In genomic region chr11:2428322-2428795, GRCh38 we compare ENCODE assay signal across 8 cellular contexts. TPM values are rescaled to one million over a fixed set of nuclear protein-coding genes. Genes with fewer than 3 reads are reported as not detected.
A peak's percentile ranks its signal among the peaks of the same experiment; 100 is the strongest.
DNase-seq lines count a peak whose midpoint lies in the region; ATAC-seq, FAIRE-seq and TF ChIP-seq lines count a peak whose summit lies in the region.

No MANE protein-coding gene starts in this region.

- H3K4me3 ChIP-seq in GM06990 (replicated peaks; ENCODE audit: low read depth, low read length), result no peak overlapping the region
- H3K4me3 ChIP-seq in HepG2 (replicated peaks in 1 of 3; ENCODE audit: insufficient read depth in 1 of 3, low read depth in 2 of 3, low read length in 3 of 3), result no peak overlapping the region

- H3K9ac ChIP-seq in HepG2 (ENCODE audit: insufficient read depth, low read depth, low read length), result no peak overlapping the region

- CTCF ChIA-PET in HepG2 (lab: Yijun Ruan, JAX; ENCODE audit: low intra/inter-chr PET ratio, low total read pairs), result interaction anchor here (2.2 to 4.9 kb wide), 2 partner anchors 101 to 104 kb away, joined by 14 to 111 read pairs; no protein-coding TSS in a partner anchor

- intact Hi-C loops in HepG2 (cut with micrococcal nuclease; ENCODE audit: unreplicated experiment), result loop anchor here (2.0 kb wide), 1 partner anchor 464 kb away; no protein-coding TSS in a partner anchor

- H3K36me3 ChIP-seq in GM06990 (ENCODE audit: control insufficient read depth, insufficient read depth, low read length) (no peaks in the 10 kb centered on the region), HepG2 (replicated peaks in 1 of 2; ENCODE audit: control insufficient read depth in 1 of 2, insufficient read depth in 2 of 2, low read length in 2 of 2) (no peaks in the 10 kb centered on the region)

- no peak for FAIRE-seq in HepG2 (lab: Jason Lieb, UNC)

- in situ Hi-C loops in HepG2 (cut with HindIII; ENCODE audit: extremely low pct_ligation_motif_present, low pct_unique_long_range_greater_than_20kb), result loop anchor here (5.0 to 10.0 kb wide), 2 partner anchors 104 to 266 kb away; partner anchors contain the start of gene KCNQ1OT1

- H3K4me1 ChIP-seq in HepG2 (ENCODE audit: insufficient read depth, low read length), result no peaks in the 10 kb centered on the region

- POLR2A ChIA-PET in HepG2 (lab: Yijun Ruan, JAX), result no interaction called here

- TF ChIP-seq POLR2A in HepG2 (IDR thresholded peaks at IDR 0.05; ENCODE audit: insufficient read depth in 1 of 2, low read depth in 2 of 2, low read length in 2 of 2), result no peak

- BruUV-seq in HepG2 (replicated peaks; lab: Mats Ljungman, UMichigan), result no TSS peak

- TF ChIP-seq CTCF in GM06990 (IDR thresholded peaks at IDR 0.05; ENCODE audit: insufficient read depth, low read length, poor library complexity, severe bottlenecking) (peak; percentile 86), HepG2 (CRISPR knock-in tag; IDR thresholded peaks at IDR 0.05) (peak; percentile 95)

- H2AFZ ChIP-seq in HepG2 (ENCODE audit: low read length), result no peak overlapping the region

- no peak for DNase-seq in GM06990 (ENCODE audit: extremely low read depth, insufficient read length)
- DNase-seq in NCI-H1092 (lab: John Stamatoyannopoulos, UW), result peak; percentile 59
- peak; percentile 83 for DNase-seq in activated CD4-positive, alpha-beta T cell treated with anti-CD3 and anti-CD28 coated beads for 1 hour
- DNase-seq in cerebellar cortex (ENCODE audit: low spot score), result peak; percentile 49
- DNase-seq in HepG2 (ENCODE audit: low spot score), result peak; percentile 61
- DNase-seq in stimulated activated CD8-positive, alpha-beta memory T cell treated with anti-CD3 and anti-CD28 coated beads, Interleukin-12 subunit alpha, Interleukin-12 subunit beta, amount 100 ng/mL, for 1 hour (ENCODE audit: low read depth), result peak; percentile 85

- no peaks in the 10 kb centered on the region for H3K79me2 ChIP-seq in HepG2 (ENCODE audit: insufficient read depth, low read length)

- no peak overlapping the region for H3K27ac ChIP-seq in HepG2 (ENCODE audit: extremely low read length, insufficient read depth, low read length)

- 46% methylated on average over 8 of the region's 8 CpGs for WGBS in HepG2 (ENCODE audit: low lambda C conversion rate)

- peak; percentile 90 for TF ChIP-seq RAD21 in HepG2 (CRISPR knock-in tag; IDR thresholded peaks at IDR 0.05)

- TF ChIP-seq EP300 in HepG2 (IDR thresholded peaks at IDR 0.05; ENCODE audit: low read depth in 2 of 2, low read length in 2 of 2) (no peak), HepG2 (CRISPR knock-in tag; IDR thresholded peaks at IDR 0.05; ENCODE audit: borderline replicate concordance) (no peak)

- ATAC-seq in HepG2, result peak; percentile 85
- no peak for ATAC-seq in GM21723 (IDR thresholded peaks at IDR 0.05; ENCODE audit: unreplicated experiment)
- no peak for ATAC-seq in HG03135 (IDR thresholded peaks at IDR 0.05; ENCODE audit: unreplicated experiment)

- H3K4me2 ChIP-seq in HepG2 (ENCODE audit: low read depth, low read length), result no peak overlapping the region

- H3K9me3 ChIP-seq in HepG2 (ENCODE audit: low read length), result no peaks in the 10 kb centered on the region

- H4K20me1 ChIP-seq in HepG2 (ENCODE audit: insufficient read depth, low read length), result no peaks in the 10 kb centered on the region

- H3K27me3 ChIP-seq in GM06990 (replicated peaks; ENCODE audit: control insufficient read depth, insufficient read depth, low read length) (no peaks in the 10 kb centered on the region; the same call in 1 of the 2 replicates), HepG2 (ENCODE audit: control insufficient read depth in 1 of 2, insufficient read depth in 2 of 2, low read length in 2 of 2) (peaks cover 15 to 58% of the 10 kb centered on the region in 2 experiments)

RNA-seq across cellular contexts. Expression of gene TRPM5, which starts 16.0 kb away (rescaled TPM):
- not detected in 2 replicates for total RNA-seq in HepG2 (2016; rRNA removed; fragmentation: Illumina TruSeq; extraction: Trizol)
- total RNA-seq in HepG2 (2016; cell fraction: cytosol; rRNA removed; fragmentation: Illumina TruSeq; extraction: Trizol; ENCODE audit: low read depth), result not detected in 2 replicates
- not detected in 2 replicates for total RNA-seq in HepG2 (2016; cell fraction: insoluble cytoplasmic fraction; rRNA removed; fragmentation: Illumina TruSeq; extraction: Trizol)
- total RNA-seq in HepG2 (2016; cell fraction: membrane; rRNA removed; fragmentation: Illumina TruSeq; extraction: Trizol), result not detected in 2 replicates
- total RNA-seq in HepG2 (2016; cell fraction: nucleus; rRNA removed; fragmentation: Illumina TruSeq; extraction: Trizol), result not detected in 2 replicates
- polyA plus RNA-seq in HepG2 (2011; rRNA removed), result 0.05 and 0.12 TPM in 2 replicates
- polyA plus RNA-seq in HepG2 (2011; cell fraction: cytosol; rRNA removed), result 0.01 and 0.05 TPM in 2 replicates
- 0.69 and 1.1 TPM in 2 replicates for polyA plus RNA-seq in HepG2 (2011; cell fraction: nucleus; rRNA removed)
- polyA plus RNA-seq in HepG2 (2012), result 0.08 and 0.16 TPM in 2 replicates
- not detected in 2 replicates for polyA plus RNA-seq in HepG2 (2016; cell fraction: cytosol; fragmentation: Illumina TruSeq; extraction: Trizol; ENCODE audit: low read depth)
- polyA plus RNA-seq in HepG2 (2016; cell fraction: insoluble cytoplasmic fraction; fragmentation: Illumina TruSeq; extraction: Trizol; ENCODE audit: low read depth), result not detected in 2 replicates
- polyA plus RNA-seq in HepG2 (2016; cell fraction: membrane; fragmentation: Illumina TruSeq; extraction: Trizol; ENCODE audit: low read depth), result not detected in 2 replicates
- polyA plus RNA-seq in HepG2 (2016; cell fraction: nucleus; fragmentation: Illumina TruSeq; extraction: Trizol; ENCODE audit: insufficient read depth, low read depth), result not detected in 2 replicates
- 0.05 and 0.06 TPM in 2 replicates for polyA minus RNA-seq in HepG2 (2011; rRNA and poly(A)+ RNA removed; ENCODE audit: low replicate concordance)
- polyA minus RNA-seq in HepG2 (2011; cell fraction: cytosol; rRNA and poly(A)+ RNA removed), result not detected in 2 replicates
- polyA minus RNA-seq in HepG2 (2011; cell fraction: nucleus; rRNA and poly(A)+ RNA removed), result 0.13 and 0.25 TPM in 2 replicates

RNA-seq across cellular contexts. Expression of gene KCNQ1, which starts 16.4 kb away (rescaled TPM):
- 0.02 TPM in 1 of 2 replicates, not detected in the other for total RNA-seq in HepG2 (2016; rRNA removed; fragmentation: Illumina TruSeq; extraction: Trizol)
- total RNA-seq in HepG2 (2016; cell fraction: cytosol; rRNA removed; fragmentation: Illumina TruSeq; extraction: Trizol; ENCODE audit: low read depth), result not detected in 2 replicates
- total RNA-seq in HepG2 (2016; cell fraction: insoluble cytoplasmic fraction; rRNA removed; fragmentation: Illumina TruSeq; extraction: Trizol), result not detected in 2 replicates
- total RNA-seq in HepG2 (2016; cell fraction: membrane; rRNA removed; fragmentation: Illumina TruSeq; extraction: Trizol), result not detected in 2 replicates
- total RNA-seq in HepG2 (2016; cell fraction: nucleus; rRNA removed; fragmentation: Illumina TruSeq; extraction: Trizol), result not detected in 2 replicates
- polyA plus RNA-seq in HepG2 (2011; rRNA removed), result 0.08 and 0.13 TPM in 2 replicates
- 0.01 TPM in 1 of 2 replicates, not detected in the other for polyA plus RNA-seq in HepG2 (2011; cell fraction: cytosol; rRNA removed)
- polyA plus RNA-seq in HepG2 (2011; cell fraction: nucleus; rRNA removed), result 0.09 TPM in 1 of 2 replicates, not detected in the other
- polyA plus RNA-seq in HepG2 (2012), result not detected in 2 replicates
- not detected in 2 replicates for polyA plus RNA-seq in HepG2 (2016; cell fraction: cytosol; fragmentation: Illumina TruSeq; extraction: Trizol; ENCODE audit: low read depth)
- polyA plus RNA-seq in HepG2 (2016; cell fraction: insoluble cytoplasmic fraction; fragmentation: Illumina TruSeq; extraction: Trizol; ENCODE audit: low read depth), result not detected in 2 replicates
- polyA plus RNA-seq in HepG2 (2016; cell fraction: membrane; fragmentation: Illumina TruSeq; extraction: Trizol; ENCODE audit: low read depth), result not detected in 2 replicates
- polyA plus RNA-seq in HepG2 (2016; cell fraction: nucleus; fragmentation: Illumina TruSeq; extraction: Trizol; ENCODE audit: insufficient read depth, low read depth), result not detected in 2 replicates
- 0.06 and 1.8 TPM in 2 replicates for polyA minus RNA-seq in HepG2 (2011; rRNA and poly(A)+ RNA removed; ENCODE audit: low replicate concordance)
- not detected in 2 replicates for polyA minus RNA-seq in HepG2 (2011; cell fraction: cytosol; rRNA and poly(A)+ RNA removed)
- polyA minus RNA-seq in HepG2 (2011; cell fraction: nucleus; rRNA and poly(A)+ RNA removed), result 0.26 TPM in 1 of 2 replicates, not detected in the other

RNA-seq across cellular contexts. Expression of gene TSSC4, which starts 27.8 kb away (rescaled TPM):
- total RNA-seq in HepG2 (2016; rRNA removed; fragmentation: Illumina TruSeq; extraction: Trizol), result 51.5 and 58.6 TPM in 2 replicates
- total RNA-seq in HepG2 (2016; cell fraction: cytosol; rRNA removed; fragmentation: Illumina TruSeq; extraction: Trizol; ENCODE audit: low read depth), result 48.9 and 55.7 TPM in 2 replicates
- total RNA-seq in HepG2 (2016; cell fraction: insoluble cytoplasmic fraction; rRNA removed; fragmentation: Illumina TruSeq; extraction: Trizol), result 51.6 and 61.0 TPM in 2 replicates
- total RNA-seq in HepG2 (2016; cell fraction: membrane; rRNA removed; fragmentation: Illumina TruSeq; extraction: Trizol), result 52.4 and 71.0 TPM in 2 replicates
- 29.5 and 34.5 TPM in 2 replicates for total RNA-seq in HepG2 (2016; cell fraction: nucleus; rRNA removed; fragmentation: Illumina TruSeq; extraction: Trizol)
- 16.2 and 20.5 TPM in 2 replicates for polyA plus RNA-seq in HepG2 (2011; rRNA removed)
- polyA plus RNA-seq in HepG2 (2011; cell fraction: cytosol; rRNA removed), result 13.8 and 24.4 TPM in 2 replicates
- polyA plus RNA-seq in HepG2 (2011; cell fraction: nucleus; rRNA removed), result 33.5 and 35.1 TPM in 2 replicates
- 17.3 and 21.8 TPM in 2 replicates for polyA plus RNA-seq in HepG2 (2012)
- polyA plus RNA-seq in HepG2 (2016; cell fraction: cytosol; fragmentation: Illumina TruSeq; extraction: Trizol; ENCODE audit: low read depth), result 29.9 and 32.8 TPM in 2 replicates
- polyA plus RNA-seq in HepG2 (2016; cell fraction: insoluble cytoplasmic fraction; fragmentation: Illumina TruSeq; extraction: Trizol; ENCODE audit: low read depth), result 34.6 and 35.0 TPM in 2 replicates
- 34.0 and 36.0 TPM in 2 replicates for polyA plus RNA-seq in HepG2 (2016; cell fraction: membrane; fragmentation: Illumina TruSeq; extraction: Trizol; ENCODE audit: low read depth)
- 42.1 and 44.0 TPM in 2 replicates for polyA plus RNA-seq in HepG2 (2016; cell fraction: nucleus; fragmentation: Illumina TruSeq; extraction: Trizol; ENCODE audit: insufficient read depth, low read depth)
- 19.1 and 32.1 TPM in 2 replicates for polyA minus RNA-seq in HepG2 (2011; rRNA and poly(A)+ RNA removed; ENCODE audit: low replicate concordance)
- polyA minus RNA-seq in HepG2 (2011; cell fraction: cytosol; rRNA and poly(A)+ RNA removed), result 12.8 and 15.7 TPM in 2 replicates
- polyA minus RNA-seq in HepG2 (2011; cell fraction: nucleus; rRNA and poly(A)+ RNA removed), result 26.6 and 27.8 TPM in 2 replicates

RNA-seq across cellular contexts. Expression of gene CD81, which starts 51.2 kb away (rescaled TPM):
- total RNA-seq in HepG2 (2016; rRNA removed; fragmentation: Illumina TruSeq; extraction: Trizol), result not detected in 2 replicates
- total RNA-seq in HepG2 (2016; cell fraction: cytosol; rRNA removed; fragmentation: Illumina TruSeq; extraction: Trizol; ENCODE audit: low read depth), result not detected in 2 replicates
- total RNA-seq in HepG2 (2016; cell fraction: insoluble cytoplasmic fraction; rRNA removed; fragmentation: Illumina TruSeq; extraction: Trizol), result not detected in 2 replicates
- total RNA-seq in HepG2 (2016; cell fraction: membrane; rRNA removed; fragmentation: Illumina TruSeq; extraction: Trizol), result not detected in 2 replicates
- not detected in 2 replicates for total RNA-seq in HepG2 (2016; cell fraction: nucleus; rRNA removed; fragmentation: Illumina TruSeq; extraction: Trizol)
- polyA plus RNA-seq in HepG2 (2011; rRNA removed), result not detected in 2 replicates
- 0.05 TPM in 2 replicates for polyA plus RNA-seq in HepG2 (2011; cell fraction: cytosol; rRNA removed)
- 0.26 TPM in 1 of 2 replicates, not detected in the other for polyA plus RNA-seq in HepG2 (2011; cell fraction: nucleus; rRNA removed)
- not detected in 2 replicates for polyA plus RNA-seq in HepG2 (2012)
- not detected in 2 replicates for polyA plus RNA-seq in HepG2 (2016; cell fraction: cytosol; fragmentation: Illumina TruSeq; extraction: Trizol; ENCODE audit: low read depth)
- not detected in 2 replicates for polyA plus RNA-seq in HepG2 (2016; cell fraction: insoluble cytoplasmic fraction; fragmentation: Illumina TruSeq; extraction: Trizol; ENCODE audit: low read depth)
- polyA plus RNA-seq in HepG2 (2016; cell fraction: membrane; fragmentation: Illumina TruSeq; extraction: Trizol; ENCODE audit: low read depth), result not detected in 2 replicates
- not detected in 2 replicates for polyA plus RNA-seq in HepG2 (2016; cell fraction: nucleus; fragmentation: Illumina TruSeq; extraction: Trizol; ENCODE audit: insufficient read depth, low read depth)
- polyA minus RNA-seq in HepG2 (2011; rRNA and poly(A)+ RNA removed; ENCODE audit: low replicate concordance), result 0.72 and 103 TPM in 2 replicates
- polyA minus RNA-seq in HepG2 (2011; cell fraction: cytosol; rRNA and poly(A)+ RNA removed), result 0.70 TPM in 1 of 2 replicates, not detected in the other
- 0.52 TPM in 1 of 2 replicates, not detected in the other for polyA minus RNA-seq in HepG2 (2011; cell fraction: nucleus; rRNA and poly(A)+ RNA removed)
